ENCODE assay signal across 13 cellular contexts in the genomic region with DNA sequence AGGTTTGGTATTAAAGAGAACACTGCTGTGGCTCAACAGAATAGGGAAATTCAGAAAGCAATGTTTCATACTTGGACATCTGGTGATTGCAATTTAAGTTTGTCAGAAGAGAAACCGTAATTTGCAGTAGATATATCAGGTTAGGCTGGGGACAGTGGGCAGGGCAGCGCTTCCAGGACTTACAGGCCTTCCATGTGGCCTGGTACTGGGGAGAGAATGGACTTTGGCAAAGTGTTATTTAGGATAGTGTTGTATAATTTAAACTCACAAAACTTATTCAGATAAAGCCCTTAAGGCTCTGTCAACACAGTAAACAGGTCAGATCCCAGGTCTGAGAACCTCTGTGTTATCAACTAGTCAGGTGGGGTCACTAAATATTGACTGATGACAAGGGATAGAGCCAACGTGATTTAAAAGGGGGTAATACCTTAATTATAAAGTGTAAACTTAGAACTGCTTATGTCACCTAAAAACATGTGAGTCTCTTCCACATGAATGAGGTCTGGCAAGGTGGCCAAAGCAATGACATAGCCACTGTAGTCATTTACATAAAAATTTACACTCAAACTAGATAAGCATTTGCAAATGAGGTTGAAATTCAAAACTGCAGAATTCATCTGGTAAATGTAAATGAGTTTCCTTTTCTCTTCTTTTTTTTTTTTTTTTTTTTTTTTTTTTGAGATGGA.
DNase-seq lines count a peak whose midpoint lies in the region; ATAC-seq and TF ChIP-seq lines count a peak whose summit lies in the region.
"Had no signal": no experiment of that assay in that cellular context is flagged by ENCODE, and none has a peak within 500 bp of the region (broad histone marks: within the 10 kb centered on the region; RNA-seq: fewer than 3 reads in every experiment).

No MANE protein-coding gene starts in this region.

- no peaks in the 10 kb centered on the region for H3K9me3 Mint-ChIP-seq in endodermal cell
- peaks cover 6% of the 10 kb centered on the region for H3K9me3 Mint-ChIP-seq in activated CD4-positive, alpha-beta memory T cell treated with anti-CD3 and anti-CD28 coated beads for 36 hours
- H3K9me3 Mint-ChIP-seq: effector memory CD8-positive, alpha-beta T cell had no signal

- peak; percentile 24 for ATAC-seq in HG03196 (IDR thresholded peaks at IDR 0.05; ENCODE audit: unreplicated experiment)
- ATAC-seq in GM18868 (IDR thresholded peaks at IDR 0.05; ENCODE audit: unreplicated experiment), result no peak
- ATAC-seq in HG02981 (IDR thresholded peaks at IDR 0.05; ENCODE audit: unreplicated experiment), result no peak
- ATAC-seq: effector memory CD8-positive, alpha-beta T cell had no signal

- no peaks in the 10 kb centered on the region for H3K27me3 Mint-ChIP-seq in endodermal cell (ENCODE audit: insufficient read depth)
- H3K27me3 Mint-ChIP-seq in activated CD4-positive, alpha-beta memory T cell treated with anti-CD3 and anti-CD28 coated beads for 36 hours, result no peaks in the 10 kb centered on the region
- H3K27me3 Mint-ChIP-seq: effector memory CD8-positive, alpha-beta T cell had no signal

- WGBS in endodermal cell (ENCODE audit: insufficient coverage in 1 of 2, insufficient read length in 1 of 2), 2 experiments, result 89% methylated on average over 3 of the region's 3 CpGs; no CpG with 5 or more reads in 1 of the 2 experiments

- no peak overlapping the region for H3K27ac ChIP-seq in endodermal cell (ENCODE audit: low read depth, low read length)

- H3K27ac Mint-ChIP-seq in endodermal cell, result peak overlapping the region; percentile 42
- H3K27ac Mint-ChIP-seq in activated CD4-positive, alpha-beta memory T cell treated with anti-CD3 and anti-CD28 coated beads for 36 hours, result no peak overlapping the region

- H3K9me3 ChIP-seq in endodermal cell (ENCODE audit: control insufficient read depth, low read length), result no peaks in the 10 kb centered on the region

- peak; percentile 75 for TF ChIP-seq POLR2A in GM18951 (IDR thresholded peaks at IDR 0.05; ENCODE audit: extremely low read depth, insufficient read depth, insufficient read length)

- POLR2A ChIA-PET in activated CD4-positive, alpha-beta memory T cell treated with anti-CD3 and anti-CD28 coated beads for 36 hours (lab: Charles Lee), result no interaction called here

- H3K4me1 ChIP-seq in endodermal cell (ENCODE audit: control insufficient read depth, insufficient read depth, low read length), result no peaks in the 10 kb centered on the region

- H3K36me3 Mint-ChIP-seq in endodermal cell (ENCODE audit: low read depth), result peaks cover 17% of the 10 kb centered on the region
- H3K36me3 Mint-ChIP-seq in activated CD4-positive, alpha-beta memory T cell treated with anti-CD3 and anti-CD28 coated beads for 36 hours, result peaks cover 24% of the 10 kb centered on the region

- in situ Hi-C loops in GM18951 (cut with MboI; ENCODE audit: low sequenced_read_pairs, unreplicated experiment), result no loop called here

- CTCF ChIA-PET in activated CD4-positive, alpha-beta memory T cell treated with anti-CD3 and anti-CD28 coated beads for 36 hours (lab: Charles Lee), result no interaction called here

- intact Hi-C loops in activated CD4-positive, alpha-beta memory T cell treated with anti-CD3 and anti-CD28 coated beads for 36 hours (cut with micrococcal nuclease), result no loop called here

- no peak for DNase-seq in endodermal cell
- DNase-seq in activated CD4-positive, alpha-beta memory T cell treated with anti-CD3 and anti-CD28 coated beads for 36 hours, result no peak
- DNase-seq in OCI-M2 (lab: John Stamatoyannopoulos, UW; ENCODE audit: unreplicated experiment), result no peak
- DNase-seq: effector memory CD8-positive, alpha-beta T cell; hippocampal formation; KG1; mesendoderm; trophoblast cell had no signal

- H3K4me3 ChIP-seq in GM08714 (ENCODE audit: low read length) (peak overlapping the region; percentile 99), endodermal cell (ENCODE audit: low read length) (no peak overlapping the region)

- H3K9ac ChIP-seq in endodermal cell (ENCODE audit: extremely low read depth, low read length, poor library complexity, severe bottlenecking), result no peak overlapping the region

- no peaks in the 10 kb centered on the region for H3K27me3 ChIP-seq in endodermal cell (ENCODE audit: control insufficient read depth, insufficient read depth, low read length, poor library complexity, severe bottlenecking)

- no peak for TF ChIP-seq CTCF in endodermal cell (conservative IDR thresholded peaks at IDR 0.05)

- peaks cover 9% of the 10 kb centered on the region for H3K4me1 Mint-ChIP-seq in endodermal cell
- H3K4me1 Mint-ChIP-seq in activated CD4-positive, alpha-beta memory T cell treated with anti-CD3 and anti-CD28 coated beads for 36 hours (ENCODE audit: low read depth), result peaks cover 2% of the 10 kb centered on the region

- no peak overlapping the region for H3K4me3 Mint-ChIP-seq in endodermal cell
- no peak overlapping the region for H3K4me3 Mint-ChIP-seq in activated CD4-positive, alpha-beta memory T cell treated with anti-CD3 and anti-CD28 coated beads for 36 hours
- H3K4me3 Mint-ChIP-seq: effector memory CD8-positive, alpha-beta T cell had no signal

- peaks cover 4% of the 10 kb centered on the region for H3K36me3 ChIP-seq in endodermal cell (ENCODE audit: control insufficient read depth, insufficient read depth, low read length)
